23 cellular contexts compared by ENCODE assay signal in genomic region chr2:190197143-190197720, GRCh38.
"Had no signal": no experiment of that assay in that cellular context is flagged by ENCODE, and none has a peak within 500 bp of the region (broad histone marks: within the 10 kb centered on the region; RNA-seq: fewer than 3 reads in every experiment).

No MANE protein-coding gene starts in this region.

- H3K27ac ChIP-seq: epithelial cell of prostate, heart right ventricle, ovary, prostate gland, sigmoid colon, suprapubic skin, tibial artery, upper lobe of right lung had no signal

- DNase-seq: activated CD4-positive, alpha-beta T cell treated with anti-CD3 and anti-CD28 coated beads for 4 hours; activated CD4-positive, alpha-beta T cell treated with anti-CD3 and anti-CD28 coated beads, Interleukin-2, amount 50 U/mL, for 4 hours; activated effector memory CD4-positive, alpha-beta T cell treated with Interleukin-2 at 50 U/mL for 16 hours; activated naive CD4-positive, alpha-beta T cell treated with anti-CD3 and anti-CD28 coated beads for 36 hours; activated T-cell treated with anti-CD3 and anti-CD28 coated beads for 4 hours; activated T-cell treated with anti-CD3 and anti-CD28 coated beads, Interleukin-2, amount 50 U/mL, for 72 hours; amygdala; effector CD8-positive, alpha-beta T cell; foreskin melanocyte; heart right ventricle; naive B cell; ovary; sigmoid colon; stimulated activated CD4-positive, alpha-beta T cell treated with anti-CD3 and anti-CD28 coated beads, Interleukin-15, amount 100 ng/mL, for 24 hours; stimulated activated naive CD4-positive, alpha-beta T cell; T-helper 17 cell; tibial artery; upper lobe of right lung had no signal

- H3K4me3 ChIP-seq: heart right ventricle, ovary, prostate gland, sigmoid colon, smooth muscle cell, suprapubic skin, tibial artery, upper lobe of right lung had no signal

- H3K4me2 ChIP-seq: smooth muscle cell had no signal

- H3K4me1 ChIP-seq: prostate gland, sigmoid colon, suprapubic skin, tibial artery, upper lobe of right lung had no signal

- H3K27me3 ChIP-seq: heart right ventricle, ovary, sigmoid colon, suprapubic skin, tibial artery, upper lobe of right lung had no signal

- H3K27ac Mint-ChIP-seq: activated naive CD4-positive, alpha-beta T cell treated with anti-CD3 and anti-CD28 coated beads for 36 hours; activated T-cell treated with anti-CD3 and anti-CD28 coated beads, Interleukin-2, amount 50 U/mL, for 72 hours; mesothelial cell of epicardium; naive B cell; T-helper 17 cell had no signal

- H3K9me3 Mint-ChIP-seq: activated naive CD4-positive, alpha-beta T cell treated with anti-CD3 and anti-CD28 coated beads for 36 hours; activated T-cell treated with anti-CD3 and anti-CD28 coated beads, Interleukin-2, amount 50 U/mL, for 72 hours; mesothelial cell of epicardium; naive B cell had no signal

- ATAC-seq: activated T-cell treated with anti-CD3 and anti-CD28 coated beads, Interleukin-2, amount 50 U/mL, for 72 hours; heart right ventricle; T-helper 17 cell; upper lobe of right lung had no signal

- H3K9me3 ChIP-seq: heart right ventricle, ovary, prostate gland, sigmoid colon, suprapubic skin, tibial artery, upper lobe of right lung had no signal

- H3K36me3 ChIP-seq: ovary, prostate gland, upper lobe of right lung had no signal
